ENCODE assay signal across 8 cellular contexts in genomic region chr19:3573162-3573857, GRCh38. TPM values are rescaled to one million over a fixed set of nuclear protein-coding genes. Genes with fewer than 3 reads are reported as not detected.
DNase-seq lines count a peak whose midpoint lies in the region; ATAC-seq and TF ChIP-seq lines count a peak whose summit lies in the region.

No MANE protein-coding gene starts in this region.

- H3K4me3 Mint-ChIP-seq in T-helper 1 cell treated with Interleukin-12 subunit alpha and Interleukin-12 subunit beta and Interleukin-4 antibody, amounts not matched to agents 30 μg/mL and 1 μg/mL, for 36 hours, result peak overlapping the region; percentile 76

- 1 to 2% (median 1%) methylated on average over 23 to 60 of the region's 60 CpGs for WGBS in psoas muscle, 3 donors

- H3K27me3 Mint-ChIP-seq in T-helper 1 cell treated with Interleukin-12 subunit alpha and Interleukin-12 subunit beta and Interleukin-4 antibody, amounts not matched to agents 30 μg/mL and 1 μg/mL, for 36 hours (ENCODE audit: low read depth), result no peaks in the 10 kb centered on the region

- no peak for DNase-seq in fibroblast of villous mesenchyme (ENCODE audit: low read depth)
- DNase-seq in psoas muscle, result peak in 1 of 2 donors; percentile 28
- no peak for DNase-seq in HT-29 (ENCODE audit: low spot score)

- peaks cover 10% of the 10 kb centered on the region for H3K4me1 ChIP-seq in psoas muscle

- H3K27ac Mint-ChIP-seq in T-helper 1 cell treated with Interleukin-12 subunit alpha and Interleukin-12 subunit beta and Interleukin-4 antibody, amounts not matched to agents 30 μg/mL and 1 μg/mL, for 36 hours, result peak overlapping the region; percentile 62

- no peaks in the 10 kb centered on the region for H3K27me3 ChIP-seq in psoas muscle (ENCODE audit: insufficient read depth in 3 of 3, low read length in 2 of 3)

- peaks cover 0 to 6% of the 10 kb centered on the region in 2 donors for H3K36me3 ChIP-seq in psoas muscle (ENCODE audit: insufficient read depth in 1 of 2, low read depth in 1 of 2)

- H3K4me3 ChIP-seq in GM08714 (ENCODE audit: low read length) (peak overlapping the region; percentile 92), fibroblast of villous mesenchyme (ENCODE audit: low read depth, low read length) (peak overlapping the region; percentile 76), psoas muscle (peak overlapping the region; percentile 81)

- H3K36me3 Mint-ChIP-seq in T-helper 1 cell treated with Interleukin-12 subunit alpha and Interleukin-12 subunit beta and Interleukin-4 antibody, amounts not matched to agents 30 μg/mL and 1 μg/mL, for 36 hours (ENCODE audit: low read depth), result peaks cover 9% of the 10 kb centered on the region

- no peaks in the 10 kb centered on the region for H3K9me3 Mint-ChIP-seq in T-helper 1 cell treated with Interleukin-12 subunit alpha and Interleukin-12 subunit beta and Interleukin-4 antibody, amounts not matched to agents 30 μg/mL and 1 μg/mL, for 36 hours

- intact Hi-C loops in psoas muscle (cut with DNase I), result no loop called here

- ATAC-seq in HG02642 (IDR thresholded peaks at IDR 0.05; ENCODE audit: poor library complexity, unreplicated experiment) (peak; percentile 10), psoas muscle (peak in 3 of 4 donors; percentile 2 to 32 (median 28)), GM19467 (IDR thresholded peaks at IDR 0.05; ENCODE audit: unreplicated experiment) (no peak), HG02610 (IDR thresholded peaks at IDR 0.05; ENCODE audit: unreplicated experiment) (no peak)

- peak overlapping the region; percentile 68 for H3K27ac ChIP-seq in psoas muscle

- TF ChIP-seq CTCF in fibroblast of villous mesenchyme (IDR thresholded peaks at IDR 0.05; ENCODE audit: insufficient read depth, low read depth, low read length) (no peak), psoas muscle (IDR thresholded peaks at IDR 0.05) (no peak)

- H3K9me3 ChIP-seq in psoas muscle, result no peaks in the 10 kb centered on the region

- H3K4me1 Mint-ChIP-seq in T-helper 1 cell treated with Interleukin-12 subunit alpha and Interleukin-12 subunit beta and Interleukin-4 antibody, amounts not matched to agents 30 μg/mL and 1 μg/mL, for 36 hours (ENCODE audit: low read depth), result peaks cover 5% of the 10 kb centered on the region

RNA-seq across cellular contexts. Expression of gene HMG20B, which starts 0.6 kb away (rescaled TPM):
- total RNA-seq in fibroblast of villous mesenchyme (72.5 and 124 TPM in 2 replicates), psoas muscle (10 to 100 TPM; 14.3 to 27.2 (median 24.5) TPM)
- polyA plus RNA-seq in psoas muscle, result 10 to 100 TPM; 21.4 to 25.2 (median 24.7) TPM
- total RNA-seq in HT-29 (2014; rRNA removed; shearing (Covaris generic)), result 120 and 152 TPM in 2 replicates

RNA-seq across cellular contexts. Expression of gene GIPC3, which starts 12.0 kb away (rescaled TPM):
- total RNA-seq in fibroblast of villous mesenchyme (0.32 and 0.43 TPM in 2 replicates), psoas muscle (1 to 10 TPM in 1 of 4 donors, under 1 TPM in 3; 0.30 to 1.1 (median 0.55) TPM)
- under 1 TPM; 0.32 to 0.45 (median 0.33) TPM for polyA plus RNA-seq in psoas muscle
- not detected in 2 replicates for total RNA-seq in HT-29 (2014; rRNA removed; shearing (Covaris generic))

RNA-seq across cellular contexts. Expression of gene MFSD12, which starts 15.9 kb away (rescaled TPM):
- 137 and 139 TPM in 2 replicates for total RNA-seq in fibroblast of villous mesenchyme
- 10 to 100 TPM; 16.3 to 25.2 (median 21.5) TPM for total RNA-seq in psoas muscle
- 10 to 100 TPM; 25.6 to 46.6 (median 33.8) TPM for polyA plus RNA-seq in psoas muscle
- total RNA-seq in HT-29 (2014; rRNA removed; shearing (Covaris generic)), result 177 and 185 TPM in 2 replicates

RNA-seq across cellular contexts. Expression of gene TBXA2R, which starts 33.4 kb away (rescaled TPM):
- 4.3 and 4.8 TPM in 2 replicates for total RNA-seq in fibroblast of villous mesenchyme
- 1 to 10 TPM in 3 of 4 donors, under 1 TPM in 1; 0.89 to 3.0 (median 1.7) TPM for total RNA-seq in psoas muscle
- polyA plus RNA-seq in psoas muscle, result 1 to 10 TPM in 2 of 3 donors, under 1 TPM in 1; 0.52 to 1.2 (median 1.1) TPM
- total RNA-seq in HT-29 (2014; rRNA removed; shearing (Covaris generic)), result not detected in 2 replicates

RNA-seq across cellular contexts. Expression of gene TEKTIP1, which starts 34.3 kb away (rescaled TPM):
- not detected in 2 replicates for total RNA-seq in fibroblast of villous mesenchyme
- 1 to 10 TPM in 1 of 4 donors, under 1 TPM in 1, not detected in 2; 0.44 to 1.0 TPM for total RNA-seq in psoas muscle
- not detected for polyA plus RNA-seq in psoas muscle
- total RNA-seq in HT-29 (2014; rRNA removed; shearing (Covaris generic)), result not detected in 2 replicates

Comparison
In these comparisons a context has a peak if more than half of its experiments do, and no peak if none do; other contexts are left out.
1. ATAC-seq: peak in HG02642 (single experiment) and psoas muscle (3 of 4); none in GM19467 (single experiment) and HG02610 (single experiment).
2. Peak in every context shown above with its lines, with median percentiles within 50 percentile points of each other: H3K4me3 ChIP-seq.